17 cellular contexts compared by ENCODE assay signal in genomic region chr10:48316236-48316635, GRCh38. TPM values are rescaled to one million over a fixed set of nuclear protein-coding genes. Genes with fewer than 3 reads are reported as not detected.
DNase-seq lines count a peak whose midpoint lies in the region; ATAC-seq and TF ChIP-seq lines count a peak whose summit lies in the region.
"Had no signal": no experiment of that assay in that cellular context is flagged by ENCODE, and none has a peak within 500 bp of the region (broad histone marks: within the 10 kb centered on the region; RNA-seq: fewer than 3 reads in every experiment).

No MANE protein-coding gene starts in this region.

- H3K4me1 ChIP-seq in Caco-2: peaks cover 11% of the 10 kb centered on the region
- peaks cover 19% of the 10 kb centered on the region for H3K4me1 ChIP-seq in RWPE2 (ENCODE audit: insufficient read depth, poor library complexity, severe bottlenecking)
- no peaks in the 10 kb centered on the region for H3K4me1 ChIP-seq in mucosa of descending colon (ENCODE audit: low read depth)
- peaks cover 5 to 20% of the 10 kb centered on the region in 2 donors for H3K4me1 ChIP-seq in gastrocnemius medialis
- H3K4me1 ChIP-seq: HAP-1 had no signal

- POLR2A ChIA-PET in Caco-2 (lab: Charles Lee): no interaction called here

- ATAC-seq in RWPE2 (ENCODE audit: low read depth) (peak; percentile 75), mucosa of descending colon (peak; percentile 84), HG02884 (IDR thresholded peaks at IDR 0.05; ENCODE audit: unreplicated experiment) (no peak), gastrocnemius medialis (no peak)

- H3K9me3 Mint-ChIP-seq in Caco-2 (ENCODE audit: unreplicated experiment): no peaks in the 10 kb centered on the region
- H3K9me3 Mint-ChIP-seq: CD8-positive, alpha-beta memory T cell had no signal

- no peak overlapping the region for H3K4me3 Mint-ChIP-seq in Caco-2 (ENCODE audit: unreplicated experiment)
- H3K4me3 Mint-ChIP-seq: CD8-positive, alpha-beta memory T cell had no signal

- BruUV-seq in Caco-2 (replicated peaks; lab: Mats Ljungman, UMichigan): no TSS peak

- H3K9me3 ChIP-seq in Caco-2 (no peaks in the 10 kb centered on the region), RWPE2 (ENCODE audit: severe bottlenecking) (no peaks in the 10 kb centered on the region), mucosa of descending colon (no peaks in the 10 kb centered on the region), gastrocnemius medialis (no peaks in the 10 kb centered on the region)
- H3K9me3 ChIP-seq: BLaER1, HAP-1 had no signal

- CTCF ChIA-PET in Caco-2 (lab: Charles Lee): interaction anchor here (0.7 to 1.5 kb wide), 3 partner anchors 10 to 340 kb away, joined by 5 to 10 read pairs (median 6); partner anchors contain the start of gene MAPK8

- no peak for TF ChIP-seq POLR2A in gastrocnemius medialis (IDR thresholded peaks at IDR 0.05)

- no peaks in the 10 kb centered on the region for H3K27me3 Mint-ChIP-seq in Caco-2 (ENCODE audit: insufficient read depth, unreplicated experiment)
- H3K27me3 Mint-ChIP-seq: CD8-positive, alpha-beta memory T cell had no signal

- no peak overlapping the region for H3K27ac Mint-ChIP-seq in Caco-2 (ENCODE audit: unreplicated experiment)
- H3K27ac Mint-ChIP-seq: CD8-positive, alpha-beta memory T cell had no signal

- H3K4me3 ChIP-seq in Caco-2 (ENCODE audit: low read depth, low read length) (no peak overlapping the region), RWPE2 (ENCODE audit: severe bottlenecking) (no peak overlapping the region), mucosa of descending colon (no peak overlapping the region), gastrocnemius medialis (no peak overlapping the region)
- H3K4me3 ChIP-seq: BLaER1, HAP-1 had no signal

- H3K36me3 ChIP-seq in Caco-2 (ENCODE audit: control insufficient read depth, insufficient read depth, low read length) (no peaks in the 10 kb centered on the region), RWPE2 (ENCODE audit: low read depth) (peaks cover 5% of the 10 kb centered on the region; the same call in 1 of the 2 replicates), mucosa of descending colon (ENCODE audit: low read depth) (no peaks in the 10 kb centered on the region), gastrocnemius medialis (no peaks in the 10 kb centered on the region)
- H3K36me3 ChIP-seq: HAP-1 had no signal

- H3K36me3 Mint-ChIP-seq in Caco-2 (ENCODE audit: insufficient read depth, unreplicated experiment): no peaks in the 10 kb centered on the region

- no peaks in the 10 kb centered on the region for H3K4me1 Mint-ChIP-seq in Caco-2 (ENCODE audit: low read depth, unreplicated experiment)

- in situ Hi-C loops in gastrocnemius medialis (cut with MboI; ENCODE audit: low sequenced_read_pairs in 4 of 4): no loop called here

- DNase-seq in Caco-2 (peak; percentile 51 to 56), RWPE2 (ENCODE audit: low spot score) (no peak), kidney tubule cell (ENCODE audit: low spot score) (peak; percentile 37), mucosa of descending colon (no peak), DMS53 (lab: John Stamatoyannopoulos, UW) (no peak), gastrocnemius medialis (no peak)
- no peak for DNase-seq in stimulated activated CD4-positive, alpha-beta T cell treated with anti-CD3 and anti-CD28 coated beads, Interleukin-4, amount 100 ng/mL, for 1 hour
- DNase-seq: AML-193; CD8-positive, alpha-beta memory T cell; DMS 273 treated with DMSO at 0.1 percent for 48 hours; DMS79; EL had no signal

- intact Hi-C loops in Caco-2 (cut with micrococcal nuclease; ENCODE audit: unreplicated experiment) (no loop called here), mucosa of descending colon (cut with DNase I, micrococcal nuclease) (no loop called here), gastrocnemius medialis (cut with DNase I; ENCODE audit: low total_unique reads) (loop anchor here (10.0 kb wide), 1 partner anchor 1209 kb away; no protein-coding TSS in a partner anchor)

- H3K27ac ChIP-seq in RWPE2 (ENCODE audit: poor library complexity, severe bottlenecking): no peak overlapping the region
- no peak overlapping the region for H3K27ac ChIP-seq in gastrocnemius medialis
- H3K27ac ChIP-seq: 22Rv1, BLaER1, HL-60 had no signal

- H3K27me3 ChIP-seq in Caco-2 (replicated peaks; ENCODE audit: control insufficient read depth, insufficient read depth, low read length): no peaks in the 10 kb centered on the region
- no peaks in the 10 kb centered on the region for H3K27me3 ChIP-seq in RWPE2 (ENCODE audit: insufficient read depth, poor library complexity, severe bottlenecking)
- H3K27me3 ChIP-seq in gastrocnemius medialis: no peaks in the 10 kb centered on the region
- H3K27me3 ChIP-seq: BLaER1 had no signal

- TF ChIP-seq CTCF in Caco-2 (IDR thresholded peaks at IDR 0.05; ENCODE audit: insufficient read depth in 1 of 2, low read depth in 1 of 2, low read length in 1 of 2, severe bottlenecking in 1 of 2, unreplicated experiment in 1 of 2) (no peak), RWPE2 (IDR thresholded peaks at IDR 0.05; ENCODE audit: poor library complexity, severe bottlenecking) (no peak), mucosa of descending colon (IDR thresholded peaks at IDR 0.05) (no peak), gastrocnemius medialis (IDR thresholded peaks at IDR 0.05 in 4 of 5, conservative IDR thresholded peaks at IDR 0.05 in 1 of 5) (no peak)

RNA-seq across cellular contexts. Expression of gene MAPK8, which starts 9.8 kb away (rescaled TPM):
- total RNA-seq in Caco-2 (2022) (76.1 and 83.3 TPM in 2 replicates), mucosa of descending colon (10 to 100 TPM; 47.1 to 56.4 (median 53.5) TPM), gastrocnemius medialis (10 to 100 TPM; 25.6 to 52.1 (median 35.4) TPM)

RNA-seq across cellular contexts. Expression of gene FRMPD2, which starts 41.7 kb away (rescaled TPM):
- total RNA-seq in Caco-2 (2022): 0.12 TPM in 1 of 2 replicates, not detected in the other
- total RNA-seq in mucosa of descending colon: under 1 TPM in 2 of 3 donors, not detected in 1; 0.35 to 0.73 TPM
- total RNA-seq in gastrocnemius medialis: not detected
- total RNA-seq: CD8-positive, alpha-beta memory T cell had no signal

Comparison
In these comparisons a context has a peak if more than half of its experiments do, and no peak if none do; other contexts are left out.
1. DNase-seq: peak in Caco-2 (2 of 2) and kidney tubule cell (single experiment); none in RWPE2 (single experiment), mucosa of descending colon (0 of 3), DMS53 (single experiment), stimulated activated CD4-positive, alpha-beta T cell treated with anti-CD3 and anti-CD28 coated beads, Interleukin-4, amount 100 ng/mL, for 1 hour (single experiment) and gastrocnemius medialis (0 of 2).
2. ATAC-seq: peak in RWPE2 (single experiment) and mucosa of descending colon (single experiment); none in HG02884 (single experiment) and gastrocnemius medialis (0 of 2).